In genomic region chr12:132328282-132329029, GRCh38 we compare ENCODE assay signal across 18 cellular contexts. TPM values are rescaled to one million over a fixed set of nuclear protein-coding genes. Genes with fewer than 3 reads are reported as not detected.
DNase-seq lines count a peak whose midpoint lies in the region; ATAC-seq, FAIRE-seq and TF ChIP-seq lines count a peak whose summit lies in the region.
"Had no signal": no experiment of that assay in that cellular context is flagged by ENCODE, and none has a peak within 500 bp of the region (broad histone marks: within the 10 kb centered on the region; RNA-seq: fewer than 3 reads in every experiment).

No MANE protein-coding gene starts in this region.

- TF ChIP-seq CTCF in left ventricle myocardium inferior (IDR thresholded peaks at IDR 0.05; ENCODE audit: borderline replicate concordance) (no peak), astrocyte (IDR thresholded peaks at IDR 0.05; ENCODE audit: insufficient read depth, low read depth, low read length) (no peak), vagina (IDR thresholded peaks at IDR 0.05) (no peak), testis (IDR thresholded peaks at IDR 0.05) (no peak)

- H3K27me3 ChIP-seq in left ventricle myocardium inferior (ENCODE audit: low read depth) (peaks cover 100% of the 10 kb centered on the region), astrocyte (ENCODE audit: insufficient read depth, low read length) (peaks cover 17% of the 10 kb centered on the region), vagina (no peaks in the 10 kb centered on the region), testis (no peaks in the 10 kb centered on the region)

- DNase-seq in Right ventricle myocardium inferior (ENCODE audit: missing footprints) (peak; percentile 17), left ventricle myocardium inferior (no peak), astrocyte (ENCODE audit: low read depth) (no peak), vagina (ENCODE audit: extremely low spot score in 2 of 2) (no peak), testis (no peak)
- DNase-seq: activated CD8-positive, alpha-beta memory T cell treated with anti-CD3 and anti-CD28 coated beads, Interleukin-2, amount 10 ng/mL, durations not matched to agents 7 days and 5 days; midbrain; MM.1S; NCI-H1694; NCI-H510A treated with DMSO at 0.1 percent for 48 hours; SHP77; T-helper 17 cell had no signal

- peaks cover 18% of the 10 kb centered on the region for H3K4me1 ChIP-seq in left ventricle myocardium inferior
- peaks cover 16% of the 10 kb centered on the region for H3K4me1 ChIP-seq in astrocyte (ENCODE audit: insufficient read depth, low read length)
- peaks cover 23% of the 10 kb centered on the region for H3K4me1 ChIP-seq in vagina
- H3K4me1 ChIP-seq in testis: peaks cover 17% of the 10 kb centered on the region

- no peak for FAIRE-seq in astrocyte (lab: Jason Lieb, UNC)

- no peaks in the 10 kb centered on the region for H3K79me2 ChIP-seq in astrocyte (ENCODE audit: insufficient read depth, low read length)

- no peak overlapping the region for H3K27ac ChIP-seq in left ventricle myocardium inferior (replicated peaks)
- H3K27ac ChIP-seq in astrocyte (ENCODE audit: low read depth, low read length): peak overlapping the region; percentile 59
- peak overlapping the region; percentile 57 for H3K27ac ChIP-seq in vagina
- no peak overlapping the region for H3K27ac ChIP-seq in testis

- H3K9ac ChIP-seq in astrocyte (ENCODE audit: low read length): no peak overlapping the region

- H4K20me1 ChIP-seq in astrocyte (ENCODE audit: insufficient read depth, low read length): no peaks in the 10 kb centered on the region

- TF ChIP-seq POLR2A in vagina (IDR thresholded peaks at IDR 0.05) (no peak), testis (IDR thresholded peaks at IDR 0.05) (no peak)

- H3K27ac Mint-ChIP-seq in astrocyte (ENCODE audit: unreplicated experiment): no peak overlapping the region
- H3K27ac Mint-ChIP-seq: activated CD8-positive, alpha-beta memory T cell treated with anti-CD3 and anti-CD28 coated beads, Interleukin-2, amount 10 ng/mL, durations not matched to agents 7 days and 5 days; T-helper 17 cell had no signal

- ATAC-seq in Right ventricle myocardium inferior (no peak), HG03280 (IDR thresholded peaks at IDR 0.05; ENCODE audit: unreplicated experiment) (no peak), HG03175 (IDR thresholded peaks at IDR 0.05; ENCODE audit: unreplicated experiment) (no peak)
- ATAC-seq: activated CD8-positive, alpha-beta memory T cell treated with anti-CD3 and anti-CD28 coated beads, Interleukin-2, amount 10 ng/mL, durations not matched to agents 7 days and 5 days had no signal

- H3K4me2 ChIP-seq in astrocyte (ENCODE audit: low read length): peak overlapping the region; percentile 78

- no peak overlapping the region for H2AFZ ChIP-seq in astrocyte (ENCODE audit: low read depth, low read length)

- no peaks in the 10 kb centered on the region for H3K9me3 Mint-ChIP-seq in astrocyte (ENCODE audit: unreplicated experiment)

- no peak overlapping the region for H3K4me3 ChIP-seq in left ventricle myocardium inferior
- H3K4me3 ChIP-seq in astrocyte (ENCODE audit: insufficient read depth, low read depth, low read length): no peak overlapping the region
- H3K4me3 ChIP-seq in iPS-18c (ENCODE audit: insufficient read depth, low read depth, low read length): peak overlapping the region; percentile 15; the same call in 1 of the 2 replicates
- H3K4me3 ChIP-seq in vagina: peak overlapping the region in 1 of 2 donors; percentile 29
- peak overlapping the region in 1 of 2 donors; percentile 20 for H3K4me3 ChIP-seq in testis

- no peaks in the 10 kb centered on the region for H3K9me3 ChIP-seq in left ventricle myocardium inferior (replicated peaks)
- H3K9me3 ChIP-seq in astrocyte (ENCODE audit: insufficient read depth, low read depth, low read length): no peaks in the 10 kb centered on the region
- H3K9me3 ChIP-seq in iPS-18c (ENCODE audit: control insufficient read depth, insufficient read depth, low read length): no peaks in the 10 kb centered on the region
- no peaks in the 10 kb centered on the region for H3K9me3 ChIP-seq in vagina
- H3K9me3 ChIP-seq in testis: no peaks in the 10 kb centered on the region
- H3K9me3 ChIP-seq: heart left ventricle had no signal

- intact Hi-C loops in Right ventricle myocardium inferior (cut with DNase I) (no loop called here), left ventricle myocardium inferior (cut with micrococcal nuclease) (no loop called here), vagina (cut with DNase I) (no loop called here), testis (cut with DNase I; ENCODE audit: low total_unique reads) (no loop called here)

- H3K4me3 Mint-ChIP-seq in astrocyte (ENCODE audit: unreplicated experiment): peak overlapping the region; percentile 69
- H3K4me3 Mint-ChIP-seq: activated CD8-positive, alpha-beta memory T cell treated with anti-CD3 and anti-CD28 coated beads, Interleukin-2, amount 10 ng/mL, durations not matched to agents 7 days and 5 days; T-helper 17 cell had no signal

- peaks cover 20% of the 10 kb centered on the region for H3K4me1 Mint-ChIP-seq in astrocyte (ENCODE audit: low read depth, unreplicated experiment)
- H3K4me1 Mint-ChIP-seq: activated CD8-positive, alpha-beta memory T cell treated with anti-CD3 and anti-CD28 coated beads, Interleukin-2, amount 10 ng/mL, durations not matched to agents 7 days and 5 days had no signal

- H3K36me3 Mint-ChIP-seq in astrocyte (ENCODE audit: low read depth, unreplicated experiment): no peaks in the 10 kb centered on the region

- H3K36me3 ChIP-seq in left ventricle myocardium inferior: no peaks in the 10 kb centered on the region
- no peaks in the 10 kb centered on the region for H3K36me3 ChIP-seq in astrocyte (ENCODE audit: insufficient read depth, low read length)
- H3K36me3 ChIP-seq in vagina: no peaks in the 10 kb centered on the region
- no peaks in the 10 kb centered on the region for H3K36me3 ChIP-seq in testis (ENCODE audit: low read depth, missing control alignments)
- H3K36me3 ChIP-seq: brain microvascular endothelial cell, heart left ventricle had no signal

- WGBS in testis, 2 donors: 24 to 36% methylated on average over 7 to 34 of the region's 34 CpGs

- H3K27me3 Mint-ChIP-seq in astrocyte (ENCODE audit: low read depth, unreplicated experiment): peaks cover 38% of the 10 kb centered on the region

RNA-seq across cellular contexts. Expression of gene GALNT9, which starts 0.9 kb away (rescaled TPM):
- total RNA-seq in Right ventricle myocardium inferior (not detected), left ventricle myocardium inferior (not detected), astrocyte (2.1 and 2.7 TPM in 2 replicates), vagina (1.5 TPM), testis (1 to 10 TPM; 1.1 to 1.3 TPM)
- polyA plus RNA-seq in testis (ENCODE audit: insufficient read depth, low read depth, low replicate concordance): 1.5 TPM
- total RNA-seq: activated CD8-positive, alpha-beta memory T cell treated with anti-CD3 and anti-CD28 coated beads, Interleukin-2, amount 10 ng/mL, durations not matched to agents 7 days and 5 days; T-helper 17 cell had no signal
- polyA plus RNA-seq: esophagus, heart left ventricle had no signal

Comparison
In these comparisons a context has a peak if more than half of its experiments do, and no peak if none do; other contexts are left out.
1. H3K27ac ChIP-seq: peak in astrocyte (single experiment) and vagina (single experiment); none in left ventricle myocardium inferior (single experiment) and testis (0 of 2).